Comparison of ENCODE assay signal across 3 cellular contexts in the genomic region with DNA sequence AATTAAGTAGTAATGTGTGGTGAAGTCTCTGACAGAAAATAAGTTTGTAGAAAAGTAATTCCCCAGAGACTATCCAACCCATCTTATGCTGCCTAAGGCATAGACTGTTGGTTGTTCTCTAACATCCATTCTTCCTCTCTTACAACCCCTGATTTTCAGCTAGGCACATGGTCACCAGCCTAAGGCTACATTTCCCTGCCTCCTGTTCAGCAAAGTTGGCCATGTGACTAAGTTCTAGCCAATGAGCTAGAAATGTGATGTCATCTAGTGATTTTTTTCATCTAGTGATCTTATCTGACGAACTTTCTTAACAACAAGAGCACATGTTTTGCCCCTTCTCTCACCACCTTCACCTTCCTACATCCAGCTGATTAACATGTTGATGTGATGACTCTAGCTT.
TF ChIP-seq lines count a peak whose summit lies in the region.

No MANE protein-coding gene starts in this region.

TF ChIP-seq in SK-N-SH, 30 proteins besides CTCF, POLR2A, EP300 and RAD21:
- no peak for TF ChIP-seq YY1 (IDR thresholded peaks at IDR 0.05; ENCODE audit: low read depth)
- TF ChIP-seq RXRA (IDR thresholded peaks at IDR 0.05; ENCODE audit: borderline replicate concordance, low read depth) = no peak
- TF ChIP-seq, protein P1, sequence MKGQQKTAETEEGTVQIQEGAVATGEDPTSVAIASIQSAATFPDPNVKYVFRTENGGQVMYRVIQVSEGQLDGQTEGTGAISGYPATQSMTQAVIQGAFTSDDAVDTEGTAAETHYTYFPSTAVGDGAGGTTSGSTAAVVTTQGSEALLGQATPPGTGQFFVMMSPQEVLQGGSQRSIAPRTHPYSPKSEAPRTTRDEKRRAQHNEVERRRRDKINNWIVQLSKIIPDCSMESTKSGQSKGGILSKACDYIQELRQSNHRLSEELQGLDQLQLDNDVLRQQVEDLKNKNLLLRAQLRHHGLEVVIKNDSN (IDR thresholded peaks at IDR 0.05; ENCODE audit: borderline replicate concordance, low read depth) = peak; percentile 38; the same call in 1 of the 2 replicates
- no peak for TF ChIP-seq CHD2 (IDR thresholded peaks at IDR 0.05; ENCODE audit: low read length, partially characterized antibody)
TF ChIP-seq in SK-N-SH: peak in this region for 1.

TF ChIP-seq in SK-N-SH treated with all-trans-retinoic acid at 6 μM for 48 hours, 23 proteins besides CTCF, POLR2A, EP300 and RAD21:
- no peak for TF ChIP-seq ZC3H10 (CRISPR knock-in tag; IDR thresholded peaks at IDR 0.05)
- TF ChIP-seq, protein P2, sequence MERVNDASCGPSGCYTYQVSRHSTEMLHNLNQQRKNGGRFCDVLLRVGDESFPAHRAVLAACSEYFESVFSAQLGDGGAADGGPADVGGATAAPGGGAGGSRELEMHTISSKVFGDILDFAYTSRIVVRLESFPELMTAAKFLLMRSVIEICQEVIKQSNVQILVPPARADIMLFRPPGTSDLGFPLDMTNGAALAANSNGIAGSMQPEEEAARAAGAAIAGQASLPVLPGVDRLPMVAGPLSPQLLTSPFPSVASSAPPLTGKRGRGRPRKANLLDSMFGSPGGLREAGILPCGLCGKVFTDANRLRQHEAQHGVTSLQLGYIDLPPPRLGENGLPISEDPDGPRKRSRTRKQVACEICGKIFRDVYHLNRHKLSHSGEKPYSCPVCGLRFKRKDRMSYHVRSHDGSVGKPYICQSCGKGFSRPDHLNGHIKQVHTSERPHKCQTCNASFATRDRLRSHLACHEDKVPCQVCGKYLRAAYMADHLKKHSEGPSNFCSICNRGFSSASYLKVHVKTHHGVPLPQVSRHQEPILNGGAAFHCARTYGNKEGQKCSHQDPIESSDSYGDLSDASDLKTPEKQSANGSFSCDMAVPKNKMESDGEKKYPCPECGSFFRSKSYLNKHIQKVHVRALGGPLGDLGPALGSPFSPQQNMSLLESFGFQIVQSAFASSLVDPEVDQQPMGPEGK (CRISPR knock-in tag; IDR thresholded peaks at IDR 0.05; ENCODE audit: borderline replicate concordance) = no peak
- TF ChIP-seq, protein P3, sequence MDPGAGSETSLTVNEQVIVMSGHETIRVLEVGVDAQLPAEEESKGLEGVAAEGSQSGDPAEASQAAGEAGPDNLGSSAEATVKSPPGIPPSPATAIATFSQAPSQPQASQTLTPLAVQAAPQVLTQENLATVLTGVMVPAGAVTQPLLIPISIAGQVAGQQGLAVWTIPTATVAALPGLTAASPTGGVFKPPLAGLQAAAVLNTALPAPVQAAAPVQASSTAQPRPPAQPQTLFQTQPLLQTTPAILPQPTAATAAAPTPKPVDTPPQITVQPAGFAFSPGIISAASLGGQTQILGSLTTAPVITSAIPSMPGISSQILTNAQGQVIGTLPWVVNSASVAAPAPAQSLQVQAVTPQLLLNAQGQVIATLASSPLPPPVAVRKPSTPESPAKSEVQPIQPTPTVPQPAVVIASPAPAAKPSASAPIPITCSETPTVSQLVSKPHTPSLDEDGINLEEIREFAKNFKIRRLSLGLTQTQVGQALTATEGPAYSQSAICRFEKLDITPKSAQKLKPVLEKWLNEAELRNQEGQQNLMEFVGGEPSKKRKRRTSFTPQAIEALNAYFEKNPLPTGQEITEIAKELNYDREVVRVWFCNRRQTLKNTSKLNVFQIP (CRISPR knock-in tag; IDR thresholded peaks at IDR 0.05; ENCODE audit: borderline replicate concordance, low read depth) = no peak
- no peak for TF ChIP-seq ZNF8 (CRISPR knock-in tag; IDR thresholded peaks at IDR 0.05)
- no peak for TF ChIP-seq GLIS3 (CRISPR knock-in tag; IDR thresholded peaks at IDR 0.05)
- no peak for TF ChIP-seq TOX (CRISPR knock-in tag; IDR thresholded peaks at IDR 0.05; ENCODE audit: borderline replicate concordance)
- TF ChIP-seq OSR1 (CRISPR knock-in tag; IDR thresholded peaks at IDR 0.05) = no peak
- TF ChIP-seq, protein P4, sequence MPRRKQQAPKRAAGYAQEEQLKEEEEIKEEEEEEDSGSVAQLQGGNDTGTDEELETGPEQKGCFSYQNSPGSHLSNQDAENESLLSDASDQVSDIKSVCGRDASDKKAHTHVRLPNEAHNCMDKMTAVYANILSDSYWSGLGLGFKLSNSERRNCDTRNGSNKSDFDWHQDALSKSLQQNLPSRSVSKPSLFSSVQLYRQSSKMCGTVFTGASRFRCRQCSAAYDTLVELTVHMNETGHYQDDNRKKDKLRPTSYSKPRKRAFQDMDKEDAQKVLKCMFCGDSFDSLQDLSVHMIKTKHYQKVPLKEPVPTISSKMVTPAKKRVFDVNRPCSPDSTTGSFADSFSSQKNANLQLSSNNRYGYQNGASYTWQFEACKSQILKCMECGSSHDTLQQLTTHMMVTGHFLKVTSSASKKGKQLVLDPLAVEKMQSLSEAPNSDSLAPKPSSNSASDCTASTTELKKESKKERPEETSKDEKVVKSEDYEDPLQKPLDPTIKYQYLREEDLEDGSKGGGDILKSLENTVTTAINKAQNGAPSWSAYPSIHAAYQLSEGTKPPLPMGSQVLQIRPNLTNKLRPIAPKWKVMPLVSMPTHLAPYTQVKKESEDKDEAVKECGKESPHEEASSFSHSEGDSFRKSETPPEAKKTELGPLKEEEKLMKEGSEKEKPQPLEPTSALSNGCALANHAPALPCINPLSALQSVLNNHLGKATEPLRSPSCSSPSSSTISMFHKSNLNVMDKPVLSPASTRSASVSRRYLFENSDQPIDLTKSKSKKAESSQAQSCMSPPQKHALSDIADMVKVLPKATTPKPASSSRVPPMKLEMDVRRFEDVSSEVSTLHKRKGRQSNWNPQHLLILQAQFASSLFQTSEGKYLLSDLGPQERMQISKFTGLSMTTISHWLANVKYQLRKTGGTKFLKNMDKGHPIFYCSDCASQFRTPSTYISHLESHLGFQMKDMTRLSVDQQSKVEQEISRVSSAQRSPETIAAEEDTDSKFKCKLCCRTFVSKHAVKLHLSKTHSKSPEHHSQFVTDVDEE (CRISPR knock-in tag; IDR thresholded peaks at IDR 0.05) = no peak
- no peak for TF ChIP-seq RARB (CRISPR knock-in tag; IDR thresholded peaks at IDR 0.05)

TF ChIP-seq in H1, 55 proteins besides CTCF, POLR2A, EP300 and RAD21:
- TF ChIP-seq RNF2 (IDR thresholded peaks at IDR 0.05; ENCODE audit: borderline replicate concordance, low read depth, low read length, missing control alignments, poor library complexity, severe bottlenecking) (no peak), BACH1 (IDR thresholded peaks at IDR 0.05; ENCODE audit: low read length) (no peak), SP4 (IDR thresholded peaks at IDR 0.05; ENCODE audit: low read length) (no peak), HDAC2 (IDR thresholded peaks at IDR 0.05; ENCODE audit: borderline replicate concordance in 1 of 2, low read depth in 2 of 2, low read length in 2 of 2) (no peak)
- TF ChIP-seq, protein P5, sequence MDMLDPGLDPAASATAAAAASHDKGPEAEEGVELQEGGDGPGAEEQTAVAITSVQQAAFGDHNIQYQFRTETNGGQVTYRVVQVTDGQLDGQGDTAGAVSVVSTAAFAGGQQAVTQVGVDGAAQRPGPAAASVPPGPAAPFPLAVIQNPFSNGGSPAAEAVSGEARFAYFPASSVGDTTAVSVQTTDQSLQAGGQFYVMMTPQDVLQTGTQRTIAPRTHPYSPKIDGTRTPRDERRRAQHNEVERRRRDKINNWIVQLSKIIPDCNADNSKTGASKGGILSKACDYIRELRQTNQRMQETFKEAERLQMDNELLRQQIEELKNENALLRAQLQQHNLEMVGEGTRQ (IDR thresholded peaks at IDR 0.05; ENCODE audit: low read length) = 0 out of 2 replicates have a peak, but pooled peaks have one; percentile 10
- TF ChIP-seq, protein P6, sequence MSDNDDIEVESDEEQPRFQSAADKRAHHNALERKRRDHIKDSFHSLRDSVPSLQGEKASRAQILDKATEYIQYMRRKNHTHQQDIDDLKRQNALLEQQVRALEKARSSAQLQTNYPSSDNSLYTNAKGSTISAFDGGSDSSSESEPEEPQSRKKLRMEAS (IDR thresholded peaks at IDR 0.05) = peak; percentile 78
- TF ChIP-seq, protein P7, sequence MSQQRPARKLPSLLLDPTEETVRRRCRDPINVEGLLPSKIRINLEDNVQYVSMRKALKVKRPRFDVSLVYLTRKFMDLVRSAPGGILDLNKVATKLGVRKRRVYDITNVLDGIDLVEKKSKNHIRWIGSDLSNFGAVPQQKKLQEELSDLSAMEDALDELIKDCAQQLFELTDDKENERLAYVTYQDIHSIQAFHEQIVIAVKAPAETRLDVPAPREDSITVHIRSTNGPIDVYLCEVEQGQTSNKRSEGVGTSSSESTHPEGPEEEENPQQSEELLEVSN (IDR thresholded peaks at IDR 0.05) = peak; percentile 37; the same call in 1 of the 2 replicates
